In the genomic region with DNA sequence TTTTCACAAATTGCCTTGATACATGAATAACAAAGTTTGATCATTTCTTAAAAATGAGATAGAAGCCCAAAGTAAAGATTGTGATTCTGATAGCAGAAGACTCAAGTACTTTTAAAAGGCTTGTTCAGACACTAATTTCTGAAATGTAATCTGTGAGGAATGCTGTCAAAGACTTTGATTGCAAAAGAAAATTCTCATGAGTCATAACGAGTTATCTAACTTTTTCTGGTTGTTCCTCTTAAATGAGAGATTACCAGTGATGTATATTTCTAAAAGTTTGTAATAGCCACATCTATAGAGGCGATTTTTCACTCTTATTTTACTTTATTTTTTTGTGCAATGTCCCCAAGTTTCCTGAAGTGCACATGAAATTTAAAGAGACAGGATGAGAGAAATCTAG, we compare ENCODE assay signal across 1 cellular context.
TF ChIP-seq lines count a peak whose summit lies in the region.

No MANE protein-coding gene starts in this region.

TF ChIP-seq in K562, 482 proteins besides CTCF, POLR2A, EP300 and RAD21:
- TF ChIP-seq ATF3 (IDR thresholded peaks at IDR 0.05) (peak; percentile 35; the same call in 1 of the 2 replicates), ATF3 (CRISPR knock-in tag; conservative IDR thresholded peaks at IDR 0.05) (no peak), NFYB (IDR thresholded peaks at IDR 0.05; ENCODE audit: extremely low read depth, insufficient read length) (no peak), NFE2 (IDR thresholded peaks at IDR 0.05; ENCODE audit: low read depth) (peak; percentile 32; the same call in 1 of the 2 replicates), FOSL1 (tag; conservative IDR thresholded peaks at IDR 0.05) (peak; percentile 52; the same call in 1 of the 2 replicates), CEBPB (tag; IDR thresholded peaks at IDR 0.05) (peak; percentile 45; the same call in 1 of the 2 replicates)
